ENCODE assay signal across 26 cellular contexts in genomic region chr13:53901593-53901992, GRCh38.
"Had no signal": no experiment of that assay in that cellular context is flagged by ENCODE, and none has a peak within 500 bp of the region (broad histone marks: within the 10 kb centered on the region; RNA-seq: fewer than 3 reads in every experiment).

No MANE protein-coding gene starts in this region.

- H3K4me3 Mint-ChIP-seq: activated B cell treated with CpG ODN at 0.5 μM for 24 hours; activated CD4-positive, alpha-beta memory T cell treated with anti-CD3 and anti-CD28 coated beads for 36 hours; activated naive CD8-positive, alpha-beta T cell treated with anti-CD3 and anti-CD28 coated beads for 36 hours; natural killer cell treated with Interleukin-12 subunit alpha and Interleukin-12 subunit beta and Interleukin-15 and Interleukin-18, amount 100 ng/mL, for 72 hours; stimulated activated naive CD8-positive, alpha-beta T cell treated with anti-CD3 and anti-CD28 coated beads, Interleukin-15, Interleukin-2, amounts not matched to agents 100 ng/mL and 50 ng/mL, for 24 hours had no signal

- H3K9me3 ChIP-seq: neutrophil, pancreas, psoas muscle, right atrium auricular region, thyroid gland, upper lobe of right lung had no signal

- H3K27ac Mint-ChIP-seq: activated B cell treated with CpG ODN at 0.5 μM for 24 hours; activated CD4-positive, alpha-beta memory T cell treated with anti-CD3 and anti-CD28 coated beads for 36 hours; activated naive CD8-positive, alpha-beta T cell treated with anti-CD3 and anti-CD28 coated beads for 36 hours; natural killer cell treated with Interleukin-12 subunit alpha and Interleukin-12 subunit beta and Interleukin-15 and Interleukin-18, amount 100 ng/mL, for 72 hours; stimulated activated naive CD8-positive, alpha-beta T cell treated with anti-CD3 and anti-CD28 coated beads, Interleukin-15, Interleukin-2, amounts not matched to agents 100 ng/mL and 50 ng/mL, for 24 hours had no signal

- ATAC-seq: foreskin keratinocyte; left ventricle myocardium superior; natural killer cell treated with Interleukin-12 subunit alpha and Interleukin-12 subunit beta and Interleukin-15 and Interleukin-18, amount 100 ng/mL, for 72 hours; pancreas; psoas muscle; upper lobe of right lung had no signal

- H3K4me3 ChIP-seq: pancreas, psoas muscle, right atrium auricular region, thyroid gland, upper lobe of right lung had no signal

- H3K27me3 Mint-ChIP-seq: activated B cell treated with CpG ODN at 0.5 μM for 24 hours; activated CD4-positive, alpha-beta memory T cell treated with anti-CD3 and anti-CD28 coated beads for 36 hours; activated naive CD8-positive, alpha-beta T cell treated with anti-CD3 and anti-CD28 coated beads for 36 hours; natural killer cell treated with Interleukin-12 subunit alpha and Interleukin-12 subunit beta and Interleukin-15 and Interleukin-18, amount 100 ng/mL, for 72 hours; stimulated activated naive CD8-positive, alpha-beta T cell treated with anti-CD3 and anti-CD28 coated beads, Interleukin-15, Interleukin-2, amounts not matched to agents 100 ng/mL and 50 ng/mL, for 24 hours had no signal

- H3K36me3 ChIP-seq: neutrophil, pancreas, right atrium auricular region, thyroid gland, upper lobe of right lung had no signal

- H3K4me1 ChIP-seq: foreskin keratinocyte, pancreas, psoas muscle, right atrium auricular region, thyroid gland, upper lobe of right lung had no signal

- H3K36me3 Mint-ChIP-seq: activated CD4-positive, alpha-beta memory T cell treated with anti-CD3 and anti-CD28 coated beads for 36 hours; activated naive CD8-positive, alpha-beta T cell treated with anti-CD3 and anti-CD28 coated beads for 36 hours; natural killer cell treated with Interleukin-12 subunit alpha and Interleukin-12 subunit beta and Interleukin-15 and Interleukin-18, amount 100 ng/mL, for 72 hours had no signal

- H3K27ac ChIP-seq: foreskin keratinocyte, neutrophil, pancreas, psoas muscle, right atrium auricular region, thyroid gland, upper lobe of right lung had no signal

- DNase-seq: activated B cell treated with CpG ODN at 0.5 μM for 24 hours; activated CD4-positive, alpha-beta memory T cell treated with anti-CD3 and anti-CD28 coated beads for 36 hours; activated CD4-positive, alpha-beta T cell treated with anti-CD3 and anti-CD28 coated beads for 4 hours; activated naive CD4-positive, alpha-beta T cell treated with Interleukin-2 at 50 U/mL for 16 hours; activated naive CD8-positive, alpha-beta T cell treated with anti-CD3 and anti-CD28 coated beads for 36 hours; activated T-cell treated with anti-CD3 and anti-CD28 coated beads, Interleukin-2, amount 50 U/mL, for 48 hours; central memory CD4-positive, alpha-beta T cell; dermis blood vessel endothelial cell; effector CD8-positive, alpha-beta T cell; erythroblast; foreskin keratinocyte; glutamatergic neuron; hypothalamus; left ventricle myocardium superior; mammary epithelial cell; pancreas; psoas muscle; stimulated activated CD4-positive, alpha-beta T cell treated with anti-CD3 and anti-CD28 coated beads, Interleukin-12 subunit alpha, Interleukin-12 subunit beta, amount 100 ng/mL, for 4 hours; stimulated activated CD4-positive, alpha-beta T cell treated with anti-CD3 and anti-CD28 coated beads, Interleukin-4, amount 100 ng/mL, for 4 hours; substantia nigra; thyroid gland; upper lobe of right lung had no signal

- H3K27me3 ChIP-seq: foreskin keratinocyte, neutrophil, pancreas, right atrium auricular region, thyroid gland, upper lobe of right lung had no signal

- H3K4me1 Mint-ChIP-seq: activated B cell treated with CpG ODN at 0.5 μM for 24 hours; activated naive CD8-positive, alpha-beta T cell treated with anti-CD3 and anti-CD28 coated beads for 36 hours had no signal
